In genomic region chr1:35930593-35931423, GRCh38 we compare ENCODE assay signal across 8 cellular contexts. TPM values are rescaled to one million over a fixed set of nuclear protein-coding genes. Genes with fewer than 3 reads are reported as not detected.
DNase-seq lines count a peak whose midpoint lies in the region; ATAC-seq, FAIRE-seq and TF ChIP-seq lines count a peak whose summit lies in the region.

TSS of gene AGO3 (plus strand) at chr1:35931105. CDS start at chr1:35931427, 322 bp downstream.

- H3K4me1 ChIP-seq in adipocyte (ENCODE audit: control insufficient read depth, insufficient read depth, low read length): peaks cover 31% of the 10 kb centered on the region
- peaks cover 0 to 41% (median 22%) of the 10 kb centered on the region in 12 donors for H3K4me1 ChIP-seq in heart left ventricle
- H3K4me1 ChIP-seq in tibial nerve: peaks cover 0 to 49% (median 13%) of the 10 kb centered on the region in 4 donors

- no peaks in the 10 kb centered on the region for H3K27me3 Mint-ChIP-seq in T-cell

- no peaks in the 10 kb centered on the region for H3K36me3 Mint-ChIP-seq in T-cell

- H3K9ac ChIP-seq in adipocyte (ENCODE audit: low read length): peak within 1 kb of the TSS; percentile 95

- H3K9me3 ChIP-seq in adipocyte (ENCODE audit: control insufficient read depth, low read length) (no peaks in the 10 kb centered on the region), heart left ventricle (no peaks in the 10 kb centered on the region), tibial nerve (no peaks in the 10 kb centered on the region)

- TF ChIP-seq POLR2A in GM12891 (IDR thresholded peaks at IDR 0.05; ENCODE audit: low read depth, low read length): peak; percentile 86
- TF ChIP-seq POLR2A in heart left ventricle (IDR thresholded peaks at IDR 0.05): peak; percentile 4 to 90
- TF ChIP-seq POLR2A in tibial nerve (IDR thresholded peaks at IDR 0.05): peak; percentile 55 to 86

- peaks cover 28 to 35% (median 32%) of the 10 kb centered on the region in 3 donors for H3K4me1 Mint-ChIP-seq in T-cell

- H3K36me3 ChIP-seq in adipocyte (ENCODE audit: control insufficient read depth, insufficient read depth, low read length, severe bottlenecking): no peaks in the 10 kb centered on the region
- H3K36me3 ChIP-seq in heart left ventricle: no peaks in the 10 kb centered on the region
- H3K36me3 ChIP-seq in tibial nerve: no peaks in the 10 kb centered on the region

- no peaks in the 10 kb centered on the region for H3K27me3 ChIP-seq in adipocyte (replicated peaks; ENCODE audit: control insufficient read depth, insufficient read depth, low read length)
- no peaks in the 10 kb centered on the region for H3K27me3 ChIP-seq in heart left ventricle
- no peaks in the 10 kb centered on the region for H3K27me3 ChIP-seq in tibial nerve

- POLR2A ChIA-PET in T-cell (lab: Charles Lee): no interaction called here

- H3K4me3 ChIP-seq in adipocyte (ENCODE audit: low read length): peak within 1 kb of the TSS; percentile 97
- peak within 1 kb of the TSS; percentile 61 to 97 (median 92) for H3K4me3 ChIP-seq in heart left ventricle
- peak within 1 kb of the TSS; percentile 61 to 96 (median 92) for H3K4me3 ChIP-seq in tibial nerve

- peak within 1 kb of the TSS; percentile 94 to 96 for H3K27ac Mint-ChIP-seq in T-cell

- intact Hi-C loops in heart left ventricle (cut with DNase I): loop anchor here in 2 of 10 donors (1.0 to 5.0 kb wide), 2 partner anchors 48 to 49 kb away; partner anchors contain the start of gene AGO1 (in 2 of the 2)

- peak; percentile 93 for FAIRE-seq in GM12891 (lab: Jason Lieb, UNC)

- peak within 1 kb of the TSS; percentile 94 to 100 (median 98) for H3K27ac ChIP-seq in heart left ventricle
- H3K27ac ChIP-seq in tibial nerve: peak within 1 kb of the TSS; percentile 96 to 100 (median 98)

- WGBS in heart left ventricle, 4 donors: 0 to 1% (median 1%) methylated on average over 29 to 110 of the region's 110 CpGs
- 0% methylated on average over 29 to 81 of the region's 110 CpGs for WGBS in tibial nerve, 2 donors

- ATAC-seq in HG02840 (IDR thresholded peaks at IDR 0.05; ENCODE audit: low FRiP score, unreplicated experiment) (peak; percentile 82), T-cell (replicated peaks in 1 of 4) (peak; percentile 89 to 91 (median 89)), heart left ventricle (peak; percentile 75 to 96 (median 92))

- peak in 1 of 2 donors; percentile 43 for TF ChIP-seq EP300 in tibial nerve (IDR thresholded peaks at IDR 0.05)

- CTCF ChIA-PET in T-cell (lab: Charles Lee): interaction anchor here in 1 of 2 donors (0.6 to 2.0 kb wide), 3 partner anchors 14 to 48 kb away, joined by 3 to 7 read pairs (median 3); partner anchors contain the start of gene AGO1

- H3K4me3 Mint-ChIP-seq in T-cell: peak within 1 kb of the TSS; percentile 89 to 93 (median 91)

- TF ChIP-seq CTCF in heart left ventricle (IDR thresholded peaks at IDR 0.05) (no peak), tibial nerve (IDR thresholded peaks at IDR 0.05) (peak in 2 of 5 experiments; percentile 17 to 21)

- no peaks in the 10 kb centered on the region for H3K9me3 Mint-ChIP-seq in T-cell

- peak; percentile 83 for DNase-seq in GM12891 (ENCODE audit: insufficient read length, low spot score)
- peak; percentile 75 for DNase-seq in NCI-H1436 (lab: John Stamatoyannopoulos, UW)
- DNase-seq in T-cell: peak; percentile 69 to 90 (median 82)
- DNase-seq in adipocyte (ENCODE audit: low read depth): peak; percentile 88
- DNase-seq in heart left ventricle: peak; percentile 86 to 90 (median 88)
- DNase-seq in pons (ENCODE audit: low spot score): peak; percentile 74
- DNase-seq in tibial nerve (ENCODE audit: low spot score in 2 of 2): peak; percentile 65 to 75

TF ChIP-seq in GM12891, 5 proteins besides CTCF, POLR2A, EP300 and RAD21:
- TF ChIP-seq SPI1 (IDR thresholded peaks at IDR 0.05; ENCODE audit: low read depth, low read length): peak; percentile 31; the same call in 1 of the 2 replicates
- peak; percentile 75 for TF ChIP-seq POLR2AphosphoS5 (IDR thresholded peaks at IDR 0.05; ENCODE audit: low read depth, low read length)
- no peak for TF ChIP-seq POU2F2 (IDR thresholded peaks at IDR 0.05; ENCODE audit: low read depth, low read length)
- TF ChIP-seq PAX5 (IDR thresholded peaks at IDR 0.05; ENCODE audit: insufficient read depth, low read length, severe bottlenecking): peak; percentile 35
- peak; percentile 66 for TF ChIP-seq TAF1 (IDR thresholded peaks at IDR 0.05; ENCODE audit: low read depth, low read length)
TF ChIP-seq in GM12891: peak in this region for 4.

RNA-seq across cellular contexts. Expression of gene AGO3, which starts in this region (rescaled TPM):
- 5.4 TPM for polyA plus RNA-seq in GM12891 (2012; ENCODE audit: low read depth, missing spikeins)
- total RNA-seq in T-cell: 10 to 100 TPM; 33.4 to 44.0 (median 37.5) TPM
- total RNA-seq in heart left ventricle: 10 to 100 TPM in 7 of 9 donors, 1 to 10 TPM in 2; 8.6 to 18.8 (median 14.7) TPM
- polyA plus RNA-seq in heart left ventricle: 1 to 10 TPM; 2.8 to 4.4 TPM
- 10 to 100 TPM; 16.2 to 31.8 (median 27.7) TPM for total RNA-seq in tibial nerve

Comparison
In these comparisons a context has a peak if more than half of its experiments do, and no peak if none do; other contexts are left out.
1. Peak in every context shown above with its lines: DNase-seq, ATAC-seq, H3K4me3 ChIP-seq and H3K27ac ChIP-seq.